In the genomic region with DNA sequence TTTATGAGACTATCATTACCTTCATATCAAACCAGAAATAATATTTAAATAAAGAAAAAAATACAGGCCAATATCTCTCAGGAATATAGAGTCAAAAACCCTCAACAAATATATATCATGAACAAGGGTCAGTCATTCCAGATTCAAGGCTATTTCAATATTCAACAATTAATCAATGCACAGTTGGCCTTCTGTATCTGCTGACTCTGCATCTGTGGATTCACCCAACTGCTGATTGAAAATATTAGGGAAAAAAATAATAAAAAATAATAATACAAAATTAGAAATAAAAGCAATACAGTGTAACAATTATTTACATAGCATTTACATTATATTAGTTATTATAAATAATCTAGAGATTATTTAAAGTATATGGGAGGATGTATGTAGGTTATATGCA, we compare ENCODE assay signal across 36 cellular contexts.
"Had no signal": no experiment of that assay in that cellular context is flagged by ENCODE, and none has a peak within 500 bp of the region (broad histone marks: within the 10 kb centered on the region; RNA-seq: fewer than 3 reads in every experiment).

No MANE protein-coding gene starts in this region.

- H3K9me3 ChIP-seq: MG63 had no signal

- H3K4me3 ChIP-seq: MG63 had no signal

- DNase-seq: Karpas-422, Kasumi-1, MG63, MM.1S, MV-4-11, NCI-H1048, NCI-H1092, NCI-H1105, NCI-H1105 treated with DMSO at 0.1 percent for 48 hours, NCI-H1417, NCI-H1417 treated with DMSO at 0.1 percent for 48 hours, NCI-H1436, NCI-H1436 treated with DMSO at 0.1 percent for 48 hours, NCI-H146, NCI-H1694, NCI-H1694 treated with DMSO at 0.1 percent for 48 hours, NCI-H187, NCI-H187 treated with DMSO at 0.1 percent for 48 hours, NCI-H1930, NCI-H2029, NCI-H2029 treated with DMSO at 0.1 percent for 48 hours, NCI-H2081, NCI-H2081 treated with DMSO at 0.1 percent for 48 hours, NCI-H2107, NCI-H2171, NCI-H2171 treated with DMSO at 0.1 percent for 48 hours, NCI-H2227 treated with DMSO at 0.1 percent for 48 hours, NCI-H226, NCI-H345, NCI-H446, NCI-H446 treated with DMSO at 0.1 percent for 48 hours, NCI-H510A, NCI-H510A treated with DMSO at 0.1 percent for 48 hours, NCI-H524, NCI-H524 treated with DMSO at 0.1 percent for 48 hours, NCI-H526 had no signal

- H3K36me3 ChIP-seq: MG63 had no signal
